Comparison of ENCODE assay signal across 1 cellular context in genomic region chr5:31215236-31215635, GRCh38.
TF ChIP-seq lines count a peak whose summit lies in the region.

No MANE protein-coding gene starts in this region.

TF ChIP-seq in K562, 482 proteins besides CTCF, POLR2A, EP300 and RAD21 (continued from another document):
- no peak for TF ChIP-seq ZFP36 (IDR thresholded peaks at IDR 0.05; ENCODE audit: low read depth, low read length, partially characterized antibody)
